In genomic region chr20:35447082-35447789, GRCh38 we compare ENCODE assay signal across 1 cellular context.
TF ChIP-seq lines count a peak whose summit lies in the region.

No MANE protein-coding gene starts in this region.

TF ChIP-seq in HepG2, 621 proteins besides CTCF, POLR2A, EP300 and RAD21 (continues in another document):
- TF ChIP-seq HMGXB4 (CRISPR knock-in tag; IDR thresholded peaks at IDR 0.05; ENCODE audit: borderline replicate concordance in 1 of 2, low read depth in 1 of 2): peak; percentile 90 to 93
- peak; percentile 87 for TF ChIP-seq ZNF281 (CRISPR knock-in tag; IDR thresholded peaks at IDR 0.05; ENCODE audit: borderline replicate concordance)
- TF ChIP-seq NFE2 (CRISPR knock-in tag; IDR thresholded peaks at IDR 0.05): no peak
- no peak for TF ChIP-seq HIC2 (CRISPR knock-in tag; IDR thresholded peaks at IDR 0.05; ENCODE audit: low read depth)
- TF ChIP-seq, protein P1, sequence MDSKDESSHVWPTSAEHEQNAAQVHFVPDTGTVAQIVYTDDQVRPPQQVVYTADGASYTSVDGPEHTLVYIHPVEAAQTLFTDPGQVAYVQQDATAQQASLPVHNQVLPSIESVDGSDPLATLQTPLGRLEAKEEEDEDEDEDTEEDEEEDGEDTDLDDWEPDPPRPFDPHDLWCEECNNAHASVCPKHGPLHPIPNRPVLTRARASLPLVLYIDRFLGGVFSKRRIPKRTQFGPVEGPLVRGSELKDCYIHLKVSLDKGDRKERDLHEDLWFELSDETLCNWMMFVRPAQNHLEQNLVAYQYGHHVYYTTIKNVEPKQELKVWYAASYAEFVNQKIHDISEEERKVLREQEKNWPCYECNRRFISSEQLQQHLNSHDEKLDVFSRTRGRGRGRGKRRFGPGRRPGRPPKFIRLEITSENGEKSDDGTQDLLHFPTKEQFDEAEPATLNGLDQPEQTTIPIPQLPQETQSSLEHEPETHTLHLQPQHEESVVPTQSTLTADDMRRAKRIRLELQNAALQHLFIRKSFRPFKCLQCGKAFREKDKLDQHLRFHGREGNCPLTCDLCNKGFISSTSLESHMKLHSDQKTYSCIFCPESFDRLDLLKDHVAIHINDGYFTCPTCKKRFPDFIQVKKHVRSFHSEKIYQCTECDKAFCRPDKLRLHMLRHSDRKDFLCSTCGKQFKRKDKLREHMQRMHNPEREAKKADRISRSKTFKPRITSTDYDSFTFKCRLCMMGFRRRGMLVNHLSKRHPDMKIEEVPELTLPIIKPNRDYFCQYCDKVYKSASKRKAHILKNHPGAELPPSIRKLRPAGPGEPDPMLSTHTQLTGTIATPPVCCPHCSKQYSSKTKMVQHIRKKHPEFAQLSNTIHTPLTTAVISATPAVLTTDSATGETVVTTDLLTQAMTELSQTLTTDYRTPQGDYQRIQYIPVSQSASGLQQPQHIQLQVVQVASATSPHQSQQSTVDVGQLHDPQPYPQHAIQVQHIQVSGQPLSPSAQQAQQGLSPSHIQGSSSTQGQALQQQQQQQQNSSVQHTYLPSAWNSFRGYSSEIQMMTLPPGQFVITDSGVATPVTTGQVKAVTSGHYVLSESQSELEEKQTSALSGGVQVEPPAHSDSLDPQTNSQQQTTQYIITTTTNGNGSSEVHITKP (CRISPR knock-in tag; IDR thresholded peaks at IDR 0.05; ENCODE audit: low read depth): 0 out of 2 replicates have a peak, but pooled peaks have one; percentile 31
- TF ChIP-seq ZNF713 (CRISPR knock-in tag; IDR thresholded peaks at IDR 0.05): no peak
- TF ChIP-seq ZNF256 (CRISPR knock-in tag; conservative IDR thresholded peaks at IDR 0.05): no peak
- TF ChIP-seq CC2D1A (CRISPR knock-in tag; IDR thresholded peaks at IDR 0.05): peak; percentile 64; the same call in 1 of the 2 replicates
- TF ChIP-seq NR3C1 (CRISPR knock-in tag; IDR thresholded peaks at IDR 0.05): no peak
- no peak for TF ChIP-seq ZNF761 (CRISPR knock-in tag; conservative IDR thresholded peaks at IDR 0.05)
- peak; percentile 64; the same call in 1 of the 2 replicates for TF ChIP-seq ZBTB33 (CRISPR knock-in tag; IDR thresholded peaks at IDR 0.05)
- TF ChIP-seq ATRX (CRISPR knock-in tag; IDR thresholded peaks at IDR 0.05; ENCODE audit: borderline replicate concordance): no peak
- TF ChIP-seq, protein P2, sequence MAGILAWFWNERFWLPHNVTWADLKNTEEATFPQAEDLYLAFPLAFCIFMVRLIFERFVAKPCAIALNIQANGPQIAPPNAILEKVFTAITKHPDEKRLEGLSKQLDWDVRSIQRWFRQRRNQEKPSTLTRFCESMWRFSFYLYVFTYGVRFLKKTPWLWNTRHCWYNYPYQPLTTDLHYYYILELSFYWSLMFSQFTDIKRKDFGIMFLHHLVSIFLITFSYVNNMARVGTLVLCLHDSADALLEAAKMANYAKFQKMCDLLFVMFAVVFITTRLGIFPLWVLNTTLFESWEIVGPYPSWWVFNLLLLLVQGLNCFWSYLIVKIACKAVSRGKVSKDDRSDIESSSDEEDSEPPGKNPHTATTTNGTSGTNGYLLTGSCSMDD (CRISPR knock-in tag; IDR thresholded peaks at IDR 0.05): no peak
- no peak for TF ChIP-seq SNAPC5 (CRISPR knock-in tag; IDR thresholded peaks at IDR 0.05; ENCODE audit: borderline replicate concordance)
- no peak for TF ChIP-seq ZNF670 (CRISPR knock-in tag; IDR thresholded peaks at IDR 0.05; ENCODE audit: borderline replicate concordance)
- TF ChIP-seq, protein P3, sequence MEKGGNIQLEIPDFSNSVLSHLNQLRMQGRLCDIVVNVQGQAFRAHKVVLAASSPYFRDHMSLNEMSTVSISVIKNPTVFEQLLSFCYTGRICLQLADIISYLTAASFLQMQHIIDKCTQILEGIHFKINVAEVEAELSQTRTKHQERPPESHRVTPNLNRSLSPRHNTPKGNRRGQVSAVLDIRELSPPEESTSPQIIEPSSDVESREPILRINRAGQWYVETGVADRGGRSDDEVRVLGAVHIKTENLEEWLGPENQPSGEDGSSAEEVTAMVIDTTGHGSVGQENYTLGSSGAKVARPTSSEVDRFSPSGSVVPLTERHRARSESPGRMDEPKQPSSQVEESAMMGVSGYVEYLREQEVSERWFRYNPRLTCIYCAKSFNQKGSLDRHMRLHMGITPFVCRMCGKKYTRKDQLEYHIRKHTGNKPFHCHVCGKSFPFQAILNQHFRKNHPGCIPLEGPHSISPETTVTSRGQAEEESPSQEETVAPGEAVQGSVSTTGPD (CRISPR knock-in tag; IDR thresholded peaks at IDR 0.05): no peak
- TF ChIP-seq NFYB (CRISPR knock-in tag; IDR thresholded peaks at IDR 0.05): no peak
- TF ChIP-seq, protein P4, sequence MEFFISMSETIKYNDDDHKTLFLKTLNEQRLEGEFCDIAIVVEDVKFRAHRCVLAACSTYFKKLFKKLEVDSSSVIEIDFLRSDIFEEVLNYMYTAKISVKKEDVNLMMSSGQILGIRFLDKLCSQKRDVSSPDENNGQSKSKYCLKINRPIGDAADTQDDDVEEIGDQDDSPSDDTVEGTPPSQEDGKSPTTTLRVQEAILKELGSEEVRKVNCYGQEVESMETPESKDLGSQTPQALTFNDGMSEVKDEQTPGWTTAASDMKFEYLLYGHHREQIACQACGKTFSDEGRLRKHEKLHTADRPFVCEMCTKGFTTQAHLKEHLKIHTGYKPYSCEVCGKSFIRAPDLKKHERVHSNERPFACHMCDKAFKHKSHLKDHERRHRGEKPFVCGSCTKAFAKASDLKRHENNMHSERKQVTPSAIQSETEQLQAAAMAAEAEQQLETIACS (CRISPR knock-in tag; IDR thresholded peaks at IDR 0.05): no peak
- 0 out of 2 replicates have a peak, but pooled peaks have one; percentile 31 for TF ChIP-seq PPARG (CRISPR knock-in tag; conservative IDR thresholded peaks at IDR 0.05)
- TF ChIP-seq, protein P5, sequence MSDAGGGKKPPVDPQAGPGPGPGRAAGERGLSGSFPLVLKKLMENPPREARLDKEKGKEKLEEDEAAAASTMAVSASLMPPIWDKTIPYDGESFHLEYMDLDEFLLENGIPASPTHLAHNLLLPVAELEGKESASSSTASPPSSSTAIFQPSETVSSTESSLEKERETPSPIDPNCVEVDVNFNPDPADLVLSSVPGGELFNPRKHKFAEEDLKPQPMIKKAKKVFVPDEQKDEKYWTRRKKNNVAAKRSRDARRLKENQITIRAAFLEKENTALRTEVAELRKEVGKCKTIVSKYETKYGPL (CRISPR knock-in tag; IDR thresholded peaks at IDR 0.05): no peak
- TF ChIP-seq CREB3 (CRISPR knock-in tag; IDR thresholded peaks at IDR 0.05): no peak
- 0 out of 2 replicates have a peak, but pooled peaks have one; percentile 43 for TF ChIP-seq PHF8 (CRISPR knock-in tag; IDR thresholded peaks at IDR 0.05)
- TF ChIP-seq ZMYM3 (CRISPR knock-in tag; IDR thresholded peaks at IDR 0.05): peak; percentile 92
- 0 out of 2 replicates have a peak, but pooled peaks have one; percentile 9 for TF ChIP-seq ATF3 (CRISPR knock-in tag; IDR thresholded peaks at IDR 0.05)
- TF ChIP-seq TRIM24 (CRISPR knock-in tag; IDR thresholded peaks at IDR 0.05): no peak
- TF ChIP-seq NCOA1 (CRISPR knock-in tag; IDR thresholded peaks at IDR 0.05): 0 out of 2 replicates have a peak, but pooled peaks have one; percentile 44
- no peak for TF ChIP-seq ZFAT (CRISPR knock-in tag; conservative IDR thresholded peaks at IDR 0.05)
- no peak for TF ChIP-seq ZNF337 (CRISPR knock-in tag; IDR thresholded peaks at IDR 0.05; ENCODE audit: borderline replicate concordance, low read depth)
- no peak for TF ChIP-seq AHR (CRISPR knock-in tag; IDR thresholded peaks at IDR 0.05)
- TF ChIP-seq NR2F6 (IDR thresholded peaks at IDR 0.05): no peak
- no peak for TF ChIP-seq NR2F6 (CRISPR knock-in tag; IDR thresholded peaks at IDR 0.05)
- no peak for TF ChIP-seq GPN1 (CRISPR knock-in tag; IDR thresholded peaks at IDR 0.05; ENCODE audit: borderline replicate concordance)
- TF ChIP-seq ZNF574 (CRISPR knock-in tag; IDR thresholded peaks at IDR 0.05): peak; percentile 66
- TF ChIP-seq HNRNPH1 (optimal IDR thresholded peaks at IDR 0.05; ENCODE audit: low read depth, low read length): no peak
- peak; percentile 47; the same call in 1 of the 2 replicates for TF ChIP-seq MED1 (CRISPR knock-in tag; IDR thresholded peaks at IDR 0.05)
- no peak for TF ChIP-seq RARG (CRISPR knock-in tag; IDR thresholded peaks at IDR 0.05; ENCODE audit: low read depth)
